Comparison of ENCODE assay signal across 10 cellular contexts in the genomic region with DNA sequence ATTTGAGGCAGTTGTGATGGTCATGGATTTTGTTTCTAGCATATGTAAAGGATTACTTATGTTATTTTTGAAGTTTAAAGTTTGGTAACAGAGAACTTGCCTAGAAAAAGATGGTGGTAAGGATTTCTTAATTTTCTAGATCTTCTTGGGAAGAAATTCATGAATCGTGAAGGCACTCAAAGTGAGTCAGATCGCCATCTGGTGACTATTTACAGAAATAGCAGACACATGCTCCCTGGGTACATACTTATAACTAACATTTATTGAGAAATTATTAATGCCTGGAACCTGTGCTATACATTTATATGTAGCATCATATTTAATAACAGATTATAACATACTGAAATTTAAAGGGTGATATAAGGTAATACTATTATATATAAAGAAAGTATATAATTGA.
A peak's percentile ranks its signal among the peaks of the same experiment; 100 is the strongest.
DNase-seq lines count a peak whose midpoint lies in the region; ATAC-seq and TF ChIP-seq lines count a peak whose summit lies in the region.
"Had no signal": no experiment of that assay in that cellular context is flagged by ENCODE, and none has a peak within 500 bp of the region (broad histone marks: within the 10 kb centered on the region; RNA-seq: fewer than 3 reads in every experiment).

No MANE protein-coding gene starts in this region.

- no peaks in the 10 kb centered on the region for H3K9me2 ChIP-seq in PC-9 (ENCODE audit: insufficient read depth)

- intact Hi-C loops in PC-9 (cut with micrococcal nuclease; ENCODE audit: unreplicated experiment) = no loop called here

- no peaks in the 10 kb centered on the region for H3K27me3 ChIP-seq in AG04450 (ENCODE audit: control insufficient read depth, insufficient read depth, low read length)
- no peaks in the 10 kb centered on the region for H3K27me3 ChIP-seq in HAP-1 (ENCODE audit: low read depth)
- no peaks in the 10 kb centered on the region for H3K27me3 ChIP-seq in PC-9 (ENCODE audit: insufficient read depth, low read depth)

- H3K79me2 ChIP-seq in PC-9 (ENCODE audit: low read depth) = no peaks in the 10 kb centered on the region

- no peak overlapping the region for H3K27ac ChIP-seq in AG04450 (ENCODE audit: low read depth, low read length)
- H3K27ac ChIP-seq in PC-9 = no peak overlapping the region

- H3K4me1 ChIP-seq in HAP-1 (no peaks in the 10 kb centered on the region; the same call in 1 of the 2 replicates), PC-9 (replicated peaks; ENCODE audit: insufficient read depth) (no peaks in the 10 kb centered on the region)

- H4K20me1 ChIP-seq in PC-9 (ENCODE audit: insufficient read depth) = no peaks in the 10 kb centered on the region

- H3F3A ChIP-seq in PC-9 (ENCODE audit: insufficient read depth, low read depth) = no peaks in the 10 kb centered on the region

- H3K9me3 ChIP-seq in AG04450 (ENCODE audit: control insufficient read depth, insufficient read depth, low read length) (no peaks in the 10 kb centered on the region), HAP-1 (no peaks in the 10 kb centered on the region), PC-9 (ENCODE audit: insufficient read depth, low read depth) (no peaks in the 10 kb centered on the region)

- ATAC-seq in GM21786 (IDR thresholded peaks at IDR 0.05; ENCODE audit: unreplicated experiment) (no peak), HG03159 (IDR thresholded peaks at IDR 0.05; ENCODE audit: unreplicated experiment) (no peak)

- CTCF ChIA-PET in AG04450 (lab: Charles Lee) (no interaction called here), PC-9 (lab: Charles Lee) (no interaction called here)

- no peak overlapping the region for H2AFZ ChIP-seq in PC-9

- POLR2A ChIA-PET in AG04450 (lab: Yijun Ruan, JAX) = no interaction called here
- POLR2A ChIA-PET in PC-9 (lab: Charles Lee; ENCODE audit: unreplicated experiment) = no interaction called here

- in situ Hi-C loops in HAP-1 (cut with MboI; ENCODE audit: low sequenced_read_pairs) = no loop called here

- no peak overlapping the region for H3K4me2 ChIP-seq in PC-9

- no TSS peak for BruUV-seq in PC-9 (replicated peaks; lab: Mats Ljungman, UMichigan)

- DNase-seq in AG04450 (ENCODE audit: low read depth, low spot score) = no peak
- DNase-seq in HAP-1 (ENCODE audit: low spot score in 2 of 2) = peak; percentile 17 to 56
- DNase-seq in PC-9 = no peak
- DNase-seq in foreskin fibroblast = peak; percentile 0 to 3
- DNase-seq in KG1 (lab: John Stamatoyannopoulos, UW) = no peak
- DNase-seq in NCI-H187 (lab: John Stamatoyannopoulos, UW) = no peak
- DNase-seq: NCI-H774; stimulated activated CD4-positive, alpha-beta T cell treated with anti-CD3 and anti-CD28 coated beads, Interleukin-1b, Interleukin-23, amount 100 ng/mL, for 48 hours had no signal

- H3K4me3 ChIP-seq in AG04450 (ENCODE audit: low read depth, low read length) = no peak overlapping the region
- H3K4me3 ChIP-seq in HAP-1 = no peak overlapping the region
- H3K4me3 ChIP-seq in PC-9 = no peak overlapping the region
- H3K4me3 ChIP-seq in foreskin fibroblast (ENCODE audit: low read depth in 1 of 2, low read length in 2 of 2) = no peak overlapping the region

- H3K36me3 ChIP-seq in HAP-1 (replicated peaks) = no peaks in the 10 kb centered on the region
- no peaks in the 10 kb centered on the region for H3K36me3 ChIP-seq in PC-9 (ENCODE audit: low read depth)

- peak; percentile 17; the same call in 1 of the 2 replicates for TF ChIP-seq CTCF in AG04450 (IDR thresholded peaks at IDR 0.05; ENCODE audit: low read depth, low read length)
- TF ChIP-seq CTCF in PC-9 (conservative IDR thresholded peaks at IDR 0.05) = peak; percentile 62
- TF ChIP-seq CTCF in foreskin fibroblast (IDR thresholded peaks at IDR 0.05; ENCODE audit: low read depth, low read length) = no peak

Comparison
In these comparisons a context has a peak if more than half of its experiments do, and no peak if none do; other contexts are left out.
1. DNase-seq: peak in HAP-1 (2 of 2) and foreskin fibroblast (2 of 2); none in AG04450 (single experiment), PC-9 (0 of 2), KG1 (single experiment) and NCI-H187 (0 of 2).